In the genomic region with DNA sequence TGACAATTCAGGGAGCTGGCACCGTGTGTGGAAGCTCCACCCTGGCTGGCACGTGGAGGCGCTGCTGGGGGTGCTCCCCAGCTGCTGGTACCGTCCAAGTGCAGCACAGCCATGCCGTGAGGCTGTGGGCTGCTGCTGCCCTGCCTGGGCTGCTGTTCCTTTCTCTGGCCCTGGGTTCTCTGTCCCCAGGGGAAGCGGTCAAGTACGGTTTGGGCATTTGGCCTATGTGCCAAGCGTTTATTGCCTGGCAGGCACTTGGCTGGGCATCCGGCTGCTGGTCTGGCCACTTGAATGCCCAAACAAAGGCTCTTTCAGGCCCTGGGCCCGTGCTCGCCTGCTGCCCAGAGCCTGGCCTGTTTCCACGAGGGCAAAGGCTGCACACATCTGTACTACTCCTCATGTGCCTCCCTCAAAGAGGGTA, we compare ENCODE assay signal across 16 cellular contexts.
DNase-seq lines count a peak whose midpoint lies in the region; ATAC-seq and TF ChIP-seq lines count a peak whose summit lies in the region.
"Had no signal": no experiment of that assay in that cellular context is flagged by ENCODE, and none has a peak within 500 bp of the region (broad histone marks: within the 10 kb centered on the region; RNA-seq: fewer than 3 reads in every experiment).

No MANE protein-coding gene starts in this region.

- DNase-seq in C1 segment of cervical spinal cord (lab: John Stamatoyannopoulos, UW) (peak in 13 of 14 donors; percentile 25 to 89 (median 69)), caudate nucleus (lab: John Stamatoyannopoulos, UW) (peak in 59 of 61 donors; percentile 14 to 89 (median 73)), inferior parietal cortex (ENCODE audit: extremely low spot score) (peak; percentile 66), putamen (ENCODE audit: low spot score) (peak; percentile 84), DMS53 treated with DMSO at 0.1 percent for 48 hours (lab: John Stamatoyannopoulos, UW; ENCODE audit: unreplicated experiment) (no peak)
- no peak for DNase-seq in activated T-cell treated with anti-CD3 and anti-CD28 coated beads, Interleukin-2, amount 50 U/mL, for 1 hour
- DNase-seq: activated CD4-positive, alpha-beta T cell treated with anti-CD3 and anti-CD28 coated beads, Interleukin-2, amount 10 ng/mL, durations not matched to agents 7 days and 5 days; activated T-cell treated with anti-CD3 and anti-CD28 coated beads, Interleukin-2, amount 50 U/mL, for 4 hours; adrenal gland; islet precursor cell; NCI-H1092 treated with DMSO at 0.1 percent for 48 hours; NCI-H524; trophoblast cell had no signal

- H3K27ac ChIP-seq in caudate nucleus (ENCODE audit: low read depth, low read length), result no peak overlapping the region
- H3K27ac ChIP-seq: adrenal gland had no signal

- no peak for ATAC-seq in GM21515 (IDR thresholded peaks at IDR 0.05; ENCODE audit: unreplicated experiment)
- ATAC-seq in SK-N-SH treated with all-trans-retinoic acid at 6 μM for 48 hours, result no peak
- ATAC-seq: activated T-cell treated with anti-CD3 and anti-CD28 coated beads, Interleukin-2, amount 50 U/mL, for 4 hours; natural killer cell treated with Interleukin-12 subunit alpha and Interleukin-12 subunit beta and Interleukin-15 and Interleukin-18, amount 100 ng/mL, for 72 hours had no signal

TF ChIP-seq in SK-N-SH treated with all-trans-retinoic acid at 6 μM for 48 hours, 23 proteins besides CTCF, POLR2A, EP300 and RAD21:
- TF ChIP-seq PPARA (CRISPR knock-in tag; IDR thresholded peaks at IDR 0.05; ENCODE audit: borderline replicate concordance) (no peak), OSR1 (CRISPR knock-in tag; IDR thresholded peaks at IDR 0.05) (no peak), TOX (CRISPR knock-in tag; IDR thresholded peaks at IDR 0.05; ENCODE audit: borderline replicate concordance) (no peak), SNAI2 (CRISPR knock-in tag; IDR thresholded peaks at IDR 0.05) (no peak), ZFP30 (CRISPR knock-in tag; IDR thresholded peaks at IDR 0.05) (no peak), BACH2 (CRISPR knock-in tag; IDR thresholded peaks at IDR 0.05; ENCODE audit: borderline replicate concordance) (no peak), ZNF8 (CRISPR knock-in tag; IDR thresholded peaks at IDR 0.05) (no peak), RARB (CRISPR knock-in tag; IDR thresholded peaks at IDR 0.05) (no peak), ZNF565 (CRISPR knock-in tag; conservative IDR thresholded peaks at IDR 0.05; ENCODE audit: low read depth) (no peak), ISL1 (CRISPR knock-in tag; IDR thresholded peaks at IDR 0.05) (no peak), TCF4 (CRISPR knock-in tag; IDR thresholded peaks at IDR 0.05; ENCODE audit: borderline replicate concordance) (no peak), ARNTL (CRISPR knock-in tag; IDR thresholded peaks at IDR 0.05; ENCODE audit: borderline replicate concordance, low read depth) (no peak), ZC3H10 (CRISPR knock-in tag; IDR thresholded peaks at IDR 0.05) (no peak)
- TF ChIP-seq, protein P1, sequence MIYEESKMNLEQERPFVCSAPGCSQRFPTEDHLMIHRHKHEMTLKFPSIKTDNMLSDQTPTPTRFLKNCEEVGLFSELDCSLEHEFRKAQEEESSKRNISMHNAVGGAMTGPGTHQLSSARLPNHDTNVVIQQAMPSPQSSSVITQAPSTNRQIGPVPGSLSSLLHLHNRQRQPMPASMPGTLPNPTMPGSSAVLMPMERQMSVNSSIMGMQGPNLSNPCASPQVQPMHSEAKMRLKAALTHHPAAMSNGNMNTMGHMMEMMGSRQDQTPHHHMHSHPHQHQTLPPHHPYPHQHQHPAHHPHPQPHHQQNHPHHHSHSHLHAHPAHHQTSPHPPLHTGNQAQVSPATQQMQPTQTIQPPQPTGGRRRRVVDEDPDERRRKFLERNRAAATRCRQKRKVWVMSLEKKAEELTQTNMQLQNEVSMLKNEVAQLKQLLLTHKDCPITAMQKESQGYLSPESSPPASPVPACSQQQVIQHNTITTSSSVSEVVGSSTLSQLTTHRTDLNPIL (CRISPR knock-in tag; IDR thresholded peaks at IDR 0.05; ENCODE audit: low read depth), result no peak
- TF ChIP-seq, protein P2, sequence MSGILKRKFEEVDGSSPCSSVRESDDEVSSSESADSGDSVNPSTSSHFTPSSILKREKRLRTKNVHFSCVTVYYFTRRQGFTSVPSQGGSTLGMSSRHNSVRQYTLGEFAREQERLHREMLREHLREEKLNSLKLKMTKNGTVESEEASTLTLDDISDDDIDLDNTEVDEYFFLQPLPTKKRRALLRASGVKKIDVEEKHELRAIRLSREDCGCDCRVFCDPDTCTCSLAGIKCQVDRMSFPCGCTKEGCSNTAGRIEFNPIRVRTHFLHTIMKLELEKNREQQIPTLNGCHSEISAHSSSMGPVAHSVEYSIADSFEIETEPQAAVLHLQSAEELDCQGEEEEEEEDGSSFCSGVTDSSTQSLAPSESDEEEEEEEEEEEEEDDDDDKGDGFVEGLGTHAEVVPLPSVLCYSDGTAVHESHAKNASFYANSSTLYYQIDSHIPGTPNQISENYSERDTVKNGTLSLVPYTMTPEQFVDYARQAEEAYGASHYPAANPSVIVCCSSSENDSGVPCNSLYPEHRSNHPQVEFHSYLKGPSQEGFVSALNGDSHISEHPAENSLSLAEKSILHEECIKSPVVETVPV (CRISPR knock-in tag; IDR thresholded peaks at IDR 0.05), result no peak
- TF ChIP-seq, protein P3, sequence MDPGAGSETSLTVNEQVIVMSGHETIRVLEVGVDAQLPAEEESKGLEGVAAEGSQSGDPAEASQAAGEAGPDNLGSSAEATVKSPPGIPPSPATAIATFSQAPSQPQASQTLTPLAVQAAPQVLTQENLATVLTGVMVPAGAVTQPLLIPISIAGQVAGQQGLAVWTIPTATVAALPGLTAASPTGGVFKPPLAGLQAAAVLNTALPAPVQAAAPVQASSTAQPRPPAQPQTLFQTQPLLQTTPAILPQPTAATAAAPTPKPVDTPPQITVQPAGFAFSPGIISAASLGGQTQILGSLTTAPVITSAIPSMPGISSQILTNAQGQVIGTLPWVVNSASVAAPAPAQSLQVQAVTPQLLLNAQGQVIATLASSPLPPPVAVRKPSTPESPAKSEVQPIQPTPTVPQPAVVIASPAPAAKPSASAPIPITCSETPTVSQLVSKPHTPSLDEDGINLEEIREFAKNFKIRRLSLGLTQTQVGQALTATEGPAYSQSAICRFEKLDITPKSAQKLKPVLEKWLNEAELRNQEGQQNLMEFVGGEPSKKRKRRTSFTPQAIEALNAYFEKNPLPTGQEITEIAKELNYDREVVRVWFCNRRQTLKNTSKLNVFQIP (CRISPR knock-in tag; IDR thresholded peaks at IDR 0.05; ENCODE audit: borderline replicate concordance, low read depth), result no peak
- TF ChIP-seq, protein P4, sequence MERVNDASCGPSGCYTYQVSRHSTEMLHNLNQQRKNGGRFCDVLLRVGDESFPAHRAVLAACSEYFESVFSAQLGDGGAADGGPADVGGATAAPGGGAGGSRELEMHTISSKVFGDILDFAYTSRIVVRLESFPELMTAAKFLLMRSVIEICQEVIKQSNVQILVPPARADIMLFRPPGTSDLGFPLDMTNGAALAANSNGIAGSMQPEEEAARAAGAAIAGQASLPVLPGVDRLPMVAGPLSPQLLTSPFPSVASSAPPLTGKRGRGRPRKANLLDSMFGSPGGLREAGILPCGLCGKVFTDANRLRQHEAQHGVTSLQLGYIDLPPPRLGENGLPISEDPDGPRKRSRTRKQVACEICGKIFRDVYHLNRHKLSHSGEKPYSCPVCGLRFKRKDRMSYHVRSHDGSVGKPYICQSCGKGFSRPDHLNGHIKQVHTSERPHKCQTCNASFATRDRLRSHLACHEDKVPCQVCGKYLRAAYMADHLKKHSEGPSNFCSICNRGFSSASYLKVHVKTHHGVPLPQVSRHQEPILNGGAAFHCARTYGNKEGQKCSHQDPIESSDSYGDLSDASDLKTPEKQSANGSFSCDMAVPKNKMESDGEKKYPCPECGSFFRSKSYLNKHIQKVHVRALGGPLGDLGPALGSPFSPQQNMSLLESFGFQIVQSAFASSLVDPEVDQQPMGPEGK (CRISPR knock-in tag; IDR thresholded peaks at IDR 0.05; ENCODE audit: borderline replicate concordance), result no peak

Comparison
In these comparisons a context has a peak if more than half of its experiments do, and no peak if none do; other contexts are left out.
1. DNase-seq: peak in C1 segment of cervical spinal cord (13 of 14), caudate nucleus (59 of 61), inferior parietal cortex (single experiment) and putamen (single experiment); none in activated T-cell treated with anti-CD3 and anti-CD28 coated beads, Interleukin-2, amount 50 U/mL, for 1 hour (single experiment) and DMS53 treated with DMSO at 0.1 percent for 48 hours (single experiment).